22 cellular contexts compared by ENCODE assay signal in the genomic region with DNA sequence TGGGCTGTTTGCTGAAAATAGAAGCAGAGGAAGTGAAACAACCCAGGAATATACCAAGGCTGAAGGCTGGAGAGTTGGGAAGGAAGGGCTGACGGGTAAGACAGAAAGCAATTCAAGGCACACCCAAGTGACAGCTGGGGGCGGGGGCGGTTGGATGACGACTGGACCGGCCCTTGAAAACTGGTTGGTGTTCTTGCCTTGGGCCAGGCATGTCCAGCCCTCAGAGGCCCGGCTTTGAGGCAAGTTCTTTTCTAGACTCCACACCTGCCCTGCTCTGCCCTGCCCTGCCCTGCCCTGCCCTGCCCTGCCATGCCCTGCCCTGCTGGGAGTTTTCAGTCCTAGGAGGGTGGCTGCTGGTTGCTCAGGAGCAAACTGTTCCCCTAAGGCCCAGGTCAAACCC. TPM values are rescaled to one million over a fixed set of nuclear protein-coding genes. Genes with fewer than 3 reads are reported as not detected.
DNase-seq lines count a peak whose midpoint lies in the region; ATAC-seq and TF ChIP-seq lines count a peak whose summit lies in the region.
"Had no signal": no experiment of that assay in that cellular context is flagged by ENCODE, and none has a peak within 500 bp of the region (broad histone marks: within the 10 kb centered on the region; RNA-seq: fewer than 3 reads in every experiment).

No MANE protein-coding gene starts in this region.

- DNase-seq in NOMO-1 treated with dmso at 0.1 percent for 144 hours (lab: John Stamatoyannopoulos, UW; ENCODE audit: unreplicated experiment) (peak; percentile 82), endodermal cell (peak; percentile 30), left lung (peak in 1 of 2 donors; percentile 68), tibial artery (peak; percentile 55 to 73), retina (no peak), NCI-H2029 treated with DMSO at 0.1 percent for 48 hours (lab: John Stamatoyannopoulos, UW) (no peak), caudate nucleus (lab: John Stamatoyannopoulos, UW) (no peak)
- DNase-seq: activated CD8-positive, alpha-beta memory T cell treated with anti-CD3 and anti-CD28 coated beads, Interleukin-2, amount 50 U/mL, for 4 hours; activated naive CD4-positive, alpha-beta T cell treated with anti-CD3 and anti-CD28 coated beads, Interleukin-2, amount 10 ng/mL, durations not matched to agents 7 days and 5 days; CD4-positive, alpha-beta memory T cell; DND-41; mesenchymal stem cell; NCI-H1436; NCI-H446 treated with DMSO at 0.1 percent for 48 hours; PC-3; stimulated activated CD4-positive, alpha-beta T cell treated with anti-CD3 and anti-CD28 coated beads, Interleukin-12 subunit alpha, Interleukin-12 subunit beta, amount 100 ng/mL, for 4 hours; T-helper 1 cell had no signal

- H3K27me3 Mint-ChIP-seq in endodermal cell (ENCODE audit: insufficient read depth), result peaks cover 33% of the 10 kb centered on the region

- H3K27me3 ChIP-seq in endodermal cell (ENCODE audit: control insufficient read depth, insufficient read depth, low read length, poor library complexity, severe bottlenecking), result peaks cover 6% of the 10 kb centered on the region
- peaks cover 0 to 43% of the 10 kb centered on the region in 2 donors for H3K27me3 ChIP-seq in left lung
- H3K27me3 ChIP-seq in tibial artery, result peaks cover 0 to 30% of the 10 kb centered on the region in 2 donors

- H3K4me3 Mint-ChIP-seq in endodermal cell, result no peak overlapping the region
- H3K4me3 Mint-ChIP-seq: activated naive CD4-positive, alpha-beta T cell treated with anti-CD3 and anti-CD28 coated beads, Interleukin-2, amount 10 ng/mL, durations not matched to agents 7 days and 5 days; brain; CD4-positive, alpha-beta memory T cell had no signal

- intact Hi-C loops in left lung (cut with DNase I), result no loop called here
- intact Hi-C loops in tibial artery (cut with DNase I; ENCODE audit: low total_unique reads), result no loop called here

- peaks cover 5% of the 10 kb centered on the region for H3K9me3 Mint-ChIP-seq in endodermal cell
- H3K9me3 Mint-ChIP-seq: activated naive CD4-positive, alpha-beta T cell treated with anti-CD3 and anti-CD28 coated beads, Interleukin-2, amount 10 ng/mL, durations not matched to agents 7 days and 5 days had no signal

- H3K4me3 ChIP-seq in endodermal cell (ENCODE audit: low read length) (no peak overlapping the region), left lung (no peak overlapping the region), tibial artery (no peak overlapping the region)
- H3K4me3 ChIP-seq: K562 had no signal

- H3K9me3 ChIP-seq in endodermal cell (ENCODE audit: control insufficient read depth, low read length) (no peaks in the 10 kb centered on the region), left lung (peaks cover 0 to 2% of the 10 kb centered on the region in 2 donors), tibial artery (peaks cover 0 to 12% (median 6%) of the 10 kb centered on the region in 3 donors)

- no peaks in the 10 kb centered on the region for H3K4me1 Mint-ChIP-seq in endodermal cell
- H3K4me1 Mint-ChIP-seq: activated naive CD4-positive, alpha-beta T cell treated with anti-CD3 and anti-CD28 coated beads, Interleukin-2, amount 10 ng/mL, durations not matched to agents 7 days and 5 days; brain; CD4-positive, alpha-beta memory T cell had no signal

- no peaks in the 10 kb centered on the region for H3K36me3 Mint-ChIP-seq in endodermal cell (ENCODE audit: low read depth)
- H3K36me3 Mint-ChIP-seq: activated naive CD4-positive, alpha-beta T cell treated with anti-CD3 and anti-CD28 coated beads, Interleukin-2, amount 10 ng/mL, durations not matched to agents 7 days and 5 days; brain; CD4-positive, alpha-beta memory T cell had no signal

- no peak overlapping the region for H3K27ac ChIP-seq in endodermal cell (ENCODE audit: low read depth, low read length)
- H3K27ac ChIP-seq in left lung, result no peak overlapping the region
- H3K27ac ChIP-seq in tibial artery, result no peak overlapping the region
- H3K27ac ChIP-seq in caudate nucleus (ENCODE audit: low read depth, low read length), result no peak overlapping the region

- peak; percentile 77 for ATAC-seq in left lung
- no peak for ATAC-seq in HG02840 (IDR thresholded peaks at IDR 0.05; ENCODE audit: low FRiP score, unreplicated experiment)
- ATAC-seq: activated CD4-positive, CD25-positive, alpha-beta regulatory T cell treated with anti-CD3 and anti-CD28 coated beads, Interleukin-2, amount 50 U/mL, for 24 hours; HCT116; K562; PC-3 had no signal

- H3K9ac ChIP-seq in endodermal cell (ENCODE audit: extremely low read depth, low read length, poor library complexity, severe bottlenecking), result no peak overlapping the region

- TF ChIP-seq CTCF in endodermal cell (conservative IDR thresholded peaks at IDR 0.05) (no peak), left lung (IDR thresholded peaks at IDR 0.05) (no peak), tibial artery (IDR thresholded peaks at IDR 0.05) (no peak)

- H3K27ac Mint-ChIP-seq in endodermal cell, result no peak overlapping the region
- H3K27ac Mint-ChIP-seq: activated naive CD4-positive, alpha-beta T cell treated with anti-CD3 and anti-CD28 coated beads, Interleukin-2, amount 10 ng/mL, durations not matched to agents 7 days and 5 days; brain; CD4-positive, alpha-beta memory T cell had no signal

- H3K4me1 ChIP-seq in endodermal cell (ENCODE audit: control insufficient read depth, insufficient read depth, low read length), result no peaks in the 10 kb centered on the region
- peaks cover 0 to 5% of the 10 kb centered on the region in 2 donors for H3K4me1 ChIP-seq in left lung
- H3K4me1 ChIP-seq in tibial artery, result no peaks in the 10 kb centered on the region

- H3K36me3 ChIP-seq in endodermal cell (ENCODE audit: control insufficient read depth, insufficient read depth, low read length) (no peaks in the 10 kb centered on the region), left lung (no peaks in the 10 kb centered on the region), tibial artery (no peaks in the 10 kb centered on the region)

- WGBS in endodermal cell (ENCODE audit: insufficient coverage in 1 of 2, insufficient read length in 1 of 2), 2 experiments, result 60 to 76% methylated on average over 3 to 6 of the region's 6 CpGs

RNA-seq across cellular contexts. Expression of gene CACNG2, which starts 34.2 kb away (rescaled TPM):
- total RNA-seq in endodermal cell, result not detected
- polyA plus RNA-seq in endodermal cell (2013, experiment 1 of 2), result 0.21 TPM
- polyA plus RNA-seq in endodermal cell (2013, experiment 2 of 2), result 0.17 TPM
- not detected for total RNA-seq in left lung
- total RNA-seq: CD4-positive, alpha-beta memory T cell; K562; PC-3 had no signal
- polyA plus RNA-seq: CD4-positive, alpha-beta memory T cell; K562 had no signal

RNA-seq across cellular contexts. Expression of gene IFT27, which starts 38.1 kb away (rescaled TPM):
- total RNA-seq in endodermal cell, result 10 to 100 TPM; 49.8 to 65.2 TPM
- 52.4 TPM for polyA plus RNA-seq in endodermal cell (2013, experiment 1 of 2)
- polyA plus RNA-seq in endodermal cell (2013, experiment 2 of 2), result 51.6 TPM
- total RNA-seq in left lung, result 10 to 100 TPM; 24.5 to 28.0 TPM

Comparison
In these comparisons a context has a peak if more than half of its experiments do, and no peak if none do; other contexts are left out.
1. DNase-seq: peak in NOMO-1 treated with dmso at 0.1 percent for 144 hours (single experiment), endodermal cell (single experiment) and tibial artery (2 of 2); none in retina (single experiment), NCI-H2029 treated with DMSO at 0.1 percent for 48 hours (single experiment) and caudate nucleus (0 of 61).